Comparison of ENCODE assay signal across 8 cellular contexts in the genomic region with DNA sequence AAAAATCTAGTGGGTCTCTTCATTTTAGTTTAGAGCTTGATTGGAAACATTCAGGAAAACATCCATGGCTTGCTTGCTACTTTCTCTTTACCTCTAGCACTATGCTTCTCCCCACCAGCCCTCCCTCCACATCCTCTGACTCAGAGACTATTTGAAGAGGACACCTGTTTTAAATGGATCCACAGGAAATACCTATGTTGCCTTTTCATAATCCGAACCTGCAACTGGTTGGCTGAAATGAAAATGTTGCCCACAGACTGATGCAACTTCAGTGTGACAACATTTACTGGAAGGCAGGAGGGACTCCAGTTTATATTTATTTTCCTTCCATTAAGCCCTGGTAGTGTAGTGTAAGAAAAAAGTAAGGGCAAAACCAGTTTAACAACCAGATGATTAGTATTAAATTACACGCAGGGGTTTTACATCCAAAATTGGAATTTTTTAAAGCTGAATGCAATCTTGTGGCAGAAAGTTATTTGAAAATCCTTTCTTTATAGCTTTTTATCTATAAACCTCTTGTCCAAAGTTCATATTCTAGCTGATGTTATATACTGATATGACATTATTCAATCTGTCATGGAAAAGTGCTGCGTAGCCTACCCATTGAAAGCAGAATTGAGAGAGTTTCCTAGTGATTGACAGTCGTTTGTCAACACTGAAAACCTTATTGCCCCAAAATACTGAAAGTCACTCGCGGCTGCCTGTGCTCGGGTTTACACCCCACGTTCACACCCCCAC. TPM values are rescaled to one million over a fixed set of nuclear protein-coding genes. Genes with fewer than 3 reads are reported as not detected.
A peak's percentile ranks its signal among the peaks of the same experiment; 100 is the strongest.
DNase-seq lines count a peak whose midpoint lies in the region; ATAC-seq and TF ChIP-seq lines count a peak whose summit lies in the region.

No MANE protein-coding gene starts in this region.

- H3K9me3 ChIP-seq in MM.1S (replicated peaks; ENCODE audit: insufficient read depth, low read length) (no peaks in the 10 kb centered on the region), osteoblast (ENCODE audit: low read depth, low read length) (no peaks in the 10 kb centered on the region)

- peaks cover 1% of the 10 kb centered on the region for H3K36me3 Mint-ChIP-seq in activated CD8-positive, alpha-beta memory T cell treated with anti-CD3 and anti-CD28 coated beads, Interleukin-2, amount 10 ng/mL, durations not matched to agents 7 days and 5 days
- H3K36me3 Mint-ChIP-seq in activated T-helper 17 cell treated with anti-CD3 and anti-CD28 coated beads, Interleukin-2, amount 50 U/mL, for 72 hours (ENCODE audit: low read depth) = peaks cover 9% of the 10 kb centered on the region

- H3K4me3 Mint-ChIP-seq in activated CD8-positive, alpha-beta memory T cell treated with anti-CD3 and anti-CD28 coated beads, Interleukin-2, amount 10 ng/mL, durations not matched to agents 7 days and 5 days = peak overlapping the region; percentile 90
- H3K4me3 Mint-ChIP-seq in activated T-helper 17 cell treated with anti-CD3 and anti-CD28 coated beads, Interleukin-2, amount 50 U/mL, for 72 hours = peak overlapping the region; percentile 89

- no peaks in the 10 kb centered on the region for H3K9me2 ChIP-seq in MM.1S (replicated peaks; ENCODE audit: insufficient read depth, low read length)

- H2AFZ ChIP-seq in MM.1S (ENCODE audit: low read length) (peak overlapping the region; percentile 45; the same call in 1 of the 2 replicates), osteoblast (ENCODE audit: low read length) (peak overlapping the region; percentile 71)

- H3K9ac ChIP-seq in MM.1S (ENCODE audit: low read length) = peak overlapping the region; percentile 88

- H3K4me3 ChIP-seq in MM.1S (ENCODE audit: low read length) (peak overlapping the region; percentile 76), osteoblast (ENCODE audit: insufficient read depth, low read length) (peak overlapping the region; percentile 91)

- no peak for ATAC-seq in activated CD8-positive, alpha-beta memory T cell treated with anti-CD3 and anti-CD28 coated beads, Interleukin-2, amount 10 ng/mL, durations not matched to agents 7 days and 5 days
- peak; percentile 72 for ATAC-seq in activated T-helper 17 cell treated with anti-CD3 and anti-CD28 coated beads, Interleukin-2, amount 50 U/mL, for 72 hours (replicated peaks)
- peak; percentile 85 for ATAC-seq in foreskin keratinocyte
- ATAC-seq in GM19035 (IDR thresholded peaks at IDR 0.05; ENCODE audit: unreplicated experiment) = no peak
- no peak for ATAC-seq in HG02798 (IDR thresholded peaks at IDR 0.05; ENCODE audit: poor library complexity, unreplicated experiment)

- CTCF ChIA-PET in activated CD8-positive, alpha-beta memory T cell treated with anti-CD3 and anti-CD28 coated beads, Interleukin-2, amount 10 ng/mL, durations not matched to agents 7 days and 5 days (lab: Charles Lee) = interaction anchor here (0.8 to 1.8 kb wide), 3 partner anchors 20 to 369 kb away, joined by 3 to 4 read pairs (median 4); no protein-coding TSS in a partner anchor

- DNase-seq in activated CD8-positive, alpha-beta memory T cell treated with anti-CD3 and anti-CD28 coated beads, Interleukin-2, amount 10 ng/mL, durations not matched to agents 7 days and 5 days = peak; percentile 62
- no peak for DNase-seq in activated CD8-positive, alpha-beta memory T cell treated with anti-CD3 and anti-CD28 coated beads, Interleukin-2, amount 50 U/mL, for 4 hours
- DNase-seq in MM.1S (peak; percentile 68), foreskin keratinocyte (peak; percentile 96 to 97), osteoblast (ENCODE audit: insufficient read length, low spot score, missing footprints) (peak; percentile 60)

- H3K9me3 Mint-ChIP-seq in activated CD8-positive, alpha-beta memory T cell treated with anti-CD3 and anti-CD28 coated beads, Interleukin-2, amount 10 ng/mL, durations not matched to agents 7 days and 5 days (ENCODE audit: low read depth) = no peaks in the 10 kb centered on the region
- H3K9me3 Mint-ChIP-seq in activated T-helper 17 cell treated with anti-CD3 and anti-CD28 coated beads, Interleukin-2, amount 50 U/mL, for 72 hours = no peaks in the 10 kb centered on the region

- H4K20me1 ChIP-seq in MM.1S (ENCODE audit: insufficient read depth, low read length) (no peaks in the 10 kb centered on the region), osteoblast (ENCODE audit: insufficient read depth, low read length) (no peaks in the 10 kb centered on the region)

- no peaks in the 10 kb centered on the region for H3K27me3 Mint-ChIP-seq in activated CD8-positive, alpha-beta memory T cell treated with anti-CD3 and anti-CD28 coated beads, Interleukin-2, amount 10 ng/mL, durations not matched to agents 7 days and 5 days
- H3K27me3 Mint-ChIP-seq in activated T-helper 17 cell treated with anti-CD3 and anti-CD28 coated beads, Interleukin-2, amount 50 U/mL, for 72 hours = no peaks in the 10 kb centered on the region

- no peaks in the 10 kb centered on the region for H3K36me3 ChIP-seq in MM.1S (replicated peaks; ENCODE audit: insufficient read depth, low read length)
- H3K36me3 ChIP-seq in osteoblast (ENCODE audit: insufficient read depth, low read length) = no peaks in the 10 kb centered on the region

- H3K79me2 ChIP-seq in MM.1S (ENCODE audit: low read length) = no peaks in the 10 kb centered on the region
- H3K79me2 ChIP-seq in osteoblast (ENCODE audit: insufficient read depth, low read length) = peaks cover 5% of the 10 kb centered on the region

- TF ChIP-seq CTCF in MM.1S (IDR thresholded peaks at IDR 0.05; ENCODE audit: low read length) (no peak), foreskin keratinocyte (conservative IDR thresholded peaks at IDR 0.05) (no peak), osteoblast (IDR thresholded peaks at IDR 0.05; ENCODE audit: extremely low read depth, low read depth, low read length) (no peak)

- H3K4me1 ChIP-seq in MM.1S (ENCODE audit: low read length) = peaks cover 8% of the 10 kb centered on the region
- peaks cover 23% of the 10 kb centered on the region for H3K4me1 ChIP-seq in foreskin keratinocyte
- H3K4me1 ChIP-seq in osteoblast (ENCODE audit: insufficient read depth, low read length) = peaks cover 18% of the 10 kb centered on the region

- peak overlapping the region; percentile 80 for H3K27ac ChIP-seq in MM.1S (ENCODE audit: low read length)
- H3K27ac ChIP-seq in foreskin keratinocyte = peak overlapping the region; percentile 94
- peak overlapping the region; percentile 93 for H3K27ac ChIP-seq in osteoblast (ENCODE audit: low read depth, low read length)

- H3K27me3 ChIP-seq in MM.1S (replicated peaks; ENCODE audit: insufficient read depth, low read length) (no peaks in the 10 kb centered on the region), foreskin keratinocyte (no peaks in the 10 kb centered on the region), osteoblast (ENCODE audit: insufficient read depth, low read length) (no peaks in the 10 kb centered on the region)

- peak overlapping the region; percentile 90 for H3K27ac Mint-ChIP-seq in activated CD8-positive, alpha-beta memory T cell treated with anti-CD3 and anti-CD28 coated beads, Interleukin-2, amount 10 ng/mL, durations not matched to agents 7 days and 5 days
- H3K27ac Mint-ChIP-seq in activated T-helper 17 cell treated with anti-CD3 and anti-CD28 coated beads, Interleukin-2, amount 50 U/mL, for 72 hours = peak overlapping the region; percentile 91

- H3K4me2 ChIP-seq in MM.1S (ENCODE audit: low read depth, low read length) (peak overlapping the region; percentile 75), osteoblast (ENCODE audit: insufficient read depth, low read length) (peak overlapping the region; percentile 96)

- H3F3A ChIP-seq in MM.1S (ENCODE audit: insufficient read depth, low read length) = peaks cover 10% of the 10 kb centered on the region; the same call in 1 of the 2 replicates

- H3K4me1 Mint-ChIP-seq in activated CD8-positive, alpha-beta memory T cell treated with anti-CD3 and anti-CD28 coated beads, Interleukin-2, amount 10 ng/mL, durations not matched to agents 7 days and 5 days = peaks cover 22% of the 10 kb centered on the region
- H3K4me1 Mint-ChIP-seq in activated T-helper 17 cell treated with anti-CD3 and anti-CD28 coated beads, Interleukin-2, amount 50 U/mL, for 72 hours = peaks cover 9% of the 10 kb centered on the region

RNA-seq across cellular contexts. Expression of a gene that starts 0.9 kb away (rescaled TPM):
- total RNA-seq in activated CD8-positive, alpha-beta memory T cell treated with anti-CD3 and anti-CD28 coated beads, Interleukin-2, amount 10 ng/mL, durations not matched to agents 7 days and 5 days = 1 to 10 TPM; 8.8 to 9.2 TPM
- total RNA-seq in activated T-helper 17 cell treated with anti-CD3 and anti-CD28 coated beads, Interleukin-2, amount 50 U/mL, for 72 hours = 10 to 100 TPM; 12.0 to 18.1 TPM
- 48.8 and 50.5 TPM in 2 replicates for total RNA-seq in foreskin keratinocyte
- 43.5 and 52.5 TPM in 2 replicates for polyA plus RNA-seq in foreskin keratinocyte
- total RNA-seq in osteoblast = 70.9 and 96.9 TPM in 2 replicates

Comparison
In these comparisons a context has a peak if more than half of its experiments do, and no peak if none do; other contexts are left out.
1. ATAC-seq: peak in activated T-helper 17 cell treated with anti-CD3 and anti-CD28 coated beads, Interleukin-2, amount 50 U/mL, for 72 hours (single experiment) and foreskin keratinocyte (single experiment); none in activated CD8-positive, alpha-beta memory T cell treated with anti-CD3 and anti-CD28 coated beads, Interleukin-2, amount 10 ng/mL, durations not matched to agents 7 days and 5 days (single experiment), GM19035 (single experiment) and HG02798 (single experiment).
2. Peak in every context shown above with its lines, with median percentiles within 50 percentile points of each other: H3K27ac ChIP-seq.